In the genomic region with DNA sequence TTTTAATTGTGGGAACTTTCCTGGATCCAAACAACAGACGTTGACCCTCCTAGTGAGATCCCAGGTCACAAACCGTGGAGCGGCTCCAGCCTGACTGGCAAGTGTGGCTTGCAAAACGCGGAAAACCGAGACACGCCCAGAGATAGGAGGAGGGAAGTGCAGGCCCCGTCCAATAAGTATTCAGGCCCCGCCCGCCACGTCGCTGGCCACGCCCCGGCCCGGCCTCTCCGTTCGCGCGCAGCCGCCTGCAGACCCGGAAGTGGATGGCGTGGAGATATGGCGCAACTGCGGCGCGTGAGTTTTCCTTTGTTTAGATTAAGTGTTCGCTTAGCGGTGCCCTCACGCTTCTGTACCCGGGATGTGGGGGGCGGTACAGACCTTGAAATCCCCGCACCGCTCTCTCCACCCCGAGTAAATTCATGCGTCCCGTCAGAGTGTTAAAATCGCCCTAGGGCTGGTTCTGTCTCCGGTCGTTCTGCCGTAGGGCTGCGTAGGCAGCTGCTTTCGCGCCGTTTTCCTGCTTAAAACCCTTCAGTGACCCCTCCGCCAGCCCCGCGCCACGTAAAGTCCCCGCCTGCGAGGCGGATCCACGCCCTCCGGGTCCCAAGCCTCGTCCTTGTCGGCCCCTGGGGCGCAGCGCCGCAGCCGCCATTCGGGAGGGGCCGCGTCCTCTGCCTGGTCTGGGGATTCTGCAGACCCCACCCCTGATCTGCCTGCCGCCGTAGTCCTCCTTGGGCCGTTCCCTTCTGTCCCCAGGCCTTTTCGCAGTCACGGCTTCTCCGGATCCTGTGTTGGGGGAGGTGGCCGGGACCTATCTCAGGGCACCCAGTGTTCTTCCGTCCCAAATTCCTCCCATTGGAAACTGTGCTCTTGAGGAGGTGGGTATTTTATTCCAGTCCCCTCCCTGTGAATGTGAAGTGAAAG, we compare ENCODE assay signal across 1 cellular context.
TF ChIP-seq lines count a peak whose summit lies in the region.

A gene (plus strand): TSS at position 250 of the 924 bp plus-strand sequence. CDS start 27 bp downstream, at position 277.

TF ChIP-seq in K562, 482 proteins besides CTCF, POLR2A, EP300 and RAD21 (continued from another document and continues in another):
- TF ChIP-seq, protein P1, sequence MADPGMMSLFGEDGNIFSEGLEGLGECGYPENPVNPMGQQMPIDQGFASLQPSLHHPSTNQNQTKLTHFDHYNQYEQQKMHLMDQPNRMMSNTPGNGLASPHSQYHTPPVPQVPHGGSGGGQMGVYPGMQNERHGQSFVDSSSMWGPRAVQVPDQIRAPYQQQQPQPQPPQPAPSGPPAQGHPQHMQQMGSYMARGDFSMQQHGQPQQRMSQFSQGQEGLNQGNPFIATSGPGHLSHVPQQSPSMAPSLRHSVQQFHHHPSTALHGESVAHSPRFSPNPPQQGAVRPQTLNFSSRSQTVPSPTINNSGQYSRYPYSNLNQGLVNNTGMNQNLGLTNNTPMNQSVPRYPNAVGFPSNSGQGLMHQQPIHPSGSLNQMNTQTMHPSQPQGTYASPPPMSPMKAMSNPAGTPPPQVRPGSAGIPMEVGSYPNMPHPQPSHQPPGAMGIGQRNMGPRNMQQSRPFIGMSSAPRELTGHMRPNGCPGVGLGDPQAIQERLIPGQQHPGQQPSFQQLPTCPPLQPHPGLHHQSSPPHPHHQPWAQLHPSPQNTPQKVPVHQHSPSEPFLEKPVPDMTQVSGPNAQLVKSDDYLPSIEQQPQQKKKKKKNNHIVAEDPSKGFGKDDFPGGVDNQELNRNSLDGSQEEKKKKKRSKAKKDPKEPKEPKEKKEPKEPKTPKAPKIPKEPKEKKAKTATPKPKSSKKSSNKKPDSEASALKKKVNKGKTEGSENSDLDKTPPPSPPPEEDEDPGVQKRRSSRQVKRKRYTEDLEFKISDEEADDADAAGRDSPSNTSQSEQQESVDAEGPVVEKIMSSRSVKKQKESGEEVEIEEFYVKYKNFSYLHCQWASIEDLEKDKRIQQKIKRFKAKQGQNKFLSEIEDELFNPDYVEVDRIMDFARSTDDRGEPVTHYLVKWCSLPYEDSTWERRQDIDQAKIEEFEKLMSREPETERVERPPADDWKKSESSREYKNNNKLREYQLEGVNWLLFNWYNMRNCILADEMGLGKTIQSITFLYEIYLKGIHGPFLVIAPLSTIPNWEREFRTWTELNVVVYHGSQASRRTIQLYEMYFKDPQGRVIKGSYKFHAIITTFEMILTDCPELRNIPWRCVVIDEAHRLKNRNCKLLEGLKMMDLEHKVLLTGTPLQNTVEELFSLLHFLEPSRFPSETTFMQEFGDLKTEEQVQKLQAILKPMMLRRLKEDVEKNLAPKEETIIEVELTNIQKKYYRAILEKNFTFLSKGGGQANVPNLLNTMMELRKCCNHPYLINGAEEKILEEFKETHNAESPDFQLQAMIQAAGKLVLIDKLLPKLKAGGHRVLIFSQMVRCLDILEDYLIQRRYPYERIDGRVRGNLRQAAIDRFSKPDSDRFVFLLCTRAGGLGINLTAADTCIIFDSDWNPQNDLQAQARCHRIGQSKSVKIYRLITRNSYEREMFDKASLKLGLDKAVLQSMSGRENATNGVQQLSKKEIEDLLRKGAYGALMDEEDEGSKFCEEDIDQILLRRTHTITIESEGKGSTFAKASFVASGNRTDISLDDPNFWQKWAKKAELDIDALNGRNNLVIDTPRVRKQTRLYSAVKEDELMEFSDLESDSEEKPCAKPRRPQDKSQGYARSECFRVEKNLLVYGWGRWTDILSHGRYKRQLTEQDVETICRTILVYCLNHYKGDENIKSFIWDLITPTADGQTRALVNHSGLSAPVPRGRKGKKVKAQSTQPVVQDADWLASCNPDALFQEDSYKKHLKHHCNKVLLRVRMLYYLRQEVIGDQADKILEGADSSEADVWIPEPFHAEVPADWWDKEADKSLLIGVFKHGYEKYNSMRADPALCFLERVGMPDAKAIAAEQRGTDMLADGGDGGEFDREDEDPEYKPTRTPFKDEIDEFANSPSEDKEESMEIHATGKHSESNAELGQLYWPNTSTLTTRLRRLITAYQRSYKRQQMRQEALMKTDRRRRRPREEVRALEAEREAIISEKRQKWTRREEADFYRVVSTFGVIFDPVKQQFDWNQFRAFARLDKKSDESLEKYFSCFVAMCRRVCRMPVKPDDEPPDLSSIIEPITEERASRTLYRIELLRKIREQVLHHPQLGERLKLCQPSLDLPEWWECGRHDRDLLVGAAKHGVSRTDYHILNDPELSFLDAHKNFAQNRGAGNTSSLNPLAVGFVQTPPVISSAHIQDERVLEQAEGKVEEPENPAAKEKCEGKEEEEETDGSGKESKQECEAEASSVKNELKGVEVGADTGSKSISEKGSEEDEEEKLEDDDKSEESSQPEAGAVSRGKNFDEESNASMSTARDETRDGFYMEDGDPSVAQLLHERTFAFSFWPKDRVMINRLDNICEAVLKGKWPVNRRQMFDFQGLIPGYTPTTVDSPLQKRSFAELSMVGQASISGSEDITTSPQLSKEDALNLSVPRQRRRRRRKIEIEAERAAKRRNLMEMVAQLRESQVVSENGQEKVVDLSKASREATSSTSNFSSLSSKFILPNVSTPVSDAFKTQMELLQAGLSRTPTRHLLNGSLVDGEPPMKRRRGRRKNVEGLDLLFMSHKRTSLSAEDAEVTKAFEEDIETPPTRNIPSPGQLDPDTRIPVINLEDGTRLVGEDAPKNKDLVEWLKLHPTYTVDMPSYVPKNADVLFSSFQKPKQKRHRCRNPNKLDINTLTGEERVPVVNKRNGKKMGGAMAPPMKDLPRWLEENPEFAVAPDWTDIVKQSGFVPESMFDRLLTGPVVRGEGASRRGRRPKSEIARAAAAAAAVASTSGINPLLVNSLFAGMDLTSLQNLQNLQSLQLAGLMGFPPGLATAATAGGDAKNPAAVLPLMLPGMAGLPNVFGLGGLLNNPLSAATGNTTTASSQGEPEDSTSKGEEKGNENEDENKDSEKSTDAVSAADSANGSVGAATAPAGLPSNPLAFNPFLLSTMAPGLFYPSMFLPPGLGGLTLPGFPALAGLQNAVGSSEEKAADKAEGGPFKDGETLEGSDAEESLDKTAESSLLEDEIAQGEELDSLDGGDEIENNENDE (IDR thresholded peaks at IDR 0.05; ENCODE audit: low read depth, low read length): no peak
- TF ChIP-seq NR3C1 (CRISPR knock-in tag; IDR thresholded peaks at IDR 0.05) (0 out of 2 replicates have a peak, but pooled peaks have one; percentile 51), CEBPG (CRISPR knock-in tag; IDR thresholded peaks at IDR 0.05) (peak; percentile 95), CEBPG (tag; conservative IDR thresholded peaks at IDR 0.05 in 1 of 2, IDR thresholded peaks at IDR 0.05 in 1 of 2) (peak; percentile 93 to 96), EWSR1 (IDR thresholded peaks at IDR 0.05; ENCODE audit: borderline replicate concordance, low read depth, partially characterized antibody) (no peak), TAF1 (IDR thresholded peaks at IDR 0.05; ENCODE audit: control insufficient read depth, extremely low read depth, insufficient read depth, low read length, severe bottlenecking) (peak; percentile 80), CXXC5 (CRISPR knock-in tag; IDR thresholded peaks at IDR 0.05) (peak; percentile 82), JUN (IDR thresholded peaks at IDR 0.05; ENCODE audit: borderline replicate concordance, low read depth, low read length) (no peak; the same call in 1 of the 2 replicates), JUN (CRISPR knock-in tag; IDR thresholded peaks at IDR 0.05; ENCODE audit: borderline replicate concordance) (no peak), ZNF354B (CRISPR knock-in tag; IDR thresholded peaks at IDR 0.05) (no peak), DACH1 (IDR thresholded peaks at IDR 0.05; ENCODE audit: partially characterized antibody) (no peak), FOXJ3 (CRISPR knock-in tag; IDR thresholded peaks at IDR 0.05) (no peak), MECOM (CRISPR knock-in tag; IDR thresholded peaks at IDR 0.05) (no peak), ZNF140 (CRISPR knock-in tag; IDR thresholded peaks at IDR 0.05) (no peak), MTF1 (CRISPR knock-in tag; IDR thresholded peaks at IDR 0.05; ENCODE audit: borderline replicate concordance) (no peak), NFE2 (IDR thresholded peaks at IDR 0.05; ENCODE audit: low read depth) (no peak), TBL1XR1 (IDR thresholded peaks at IDR 0.05; ENCODE audit: low read length in 2 of 2) (0 out of 4 replicates have a peak, but pooled peaks of 1 of the 2 experiments have one; percentile 42), ZFPM2 (CRISPR knock-in tag; IDR thresholded peaks at IDR 0.05) (no peak), BRCA1 (IDR thresholded peaks at IDR 0.05) (no peak), BRCA1 (CRISPR knock-in tag; IDR thresholded peaks at IDR 0.05) (no peak), SMARCC2 (IDR thresholded peaks at IDR 0.05; ENCODE audit: low read depth) (no peak), FOXA3 (CRISPR knock-in tag; conservative IDR thresholded peaks at IDR 0.05 in 1 of 2, IDR thresholded peaks at IDR 0.05 in 1 of 2) (no peak), ZNF384 (IDR thresholded peaks at IDR 0.05; ENCODE audit: low read depth, low read length) (no peak), ZNF76 (CRISPR knock-in tag; IDR thresholded peaks at IDR 0.05; ENCODE audit: borderline replicate concordance) (no peak), ZBTB7A (IDR thresholded peaks at IDR 0.05; ENCODE audit: borderline replicate concordance, control insufficient read depth, low read depth, low read length) (peak; percentile 31; the same call in 1 of the 2 replicates), TCF7 (IDR thresholded peaks at IDR 0.05; ENCODE audit: borderline replicate concordance) (no peak), SP2 (IDR thresholded peaks at IDR 0.05; ENCODE audit: extremely low read depth, low read depth, low read length, poor library complexity, severe bottlenecking) (no peak)
- TF ChIP-seq, protein P2, sequence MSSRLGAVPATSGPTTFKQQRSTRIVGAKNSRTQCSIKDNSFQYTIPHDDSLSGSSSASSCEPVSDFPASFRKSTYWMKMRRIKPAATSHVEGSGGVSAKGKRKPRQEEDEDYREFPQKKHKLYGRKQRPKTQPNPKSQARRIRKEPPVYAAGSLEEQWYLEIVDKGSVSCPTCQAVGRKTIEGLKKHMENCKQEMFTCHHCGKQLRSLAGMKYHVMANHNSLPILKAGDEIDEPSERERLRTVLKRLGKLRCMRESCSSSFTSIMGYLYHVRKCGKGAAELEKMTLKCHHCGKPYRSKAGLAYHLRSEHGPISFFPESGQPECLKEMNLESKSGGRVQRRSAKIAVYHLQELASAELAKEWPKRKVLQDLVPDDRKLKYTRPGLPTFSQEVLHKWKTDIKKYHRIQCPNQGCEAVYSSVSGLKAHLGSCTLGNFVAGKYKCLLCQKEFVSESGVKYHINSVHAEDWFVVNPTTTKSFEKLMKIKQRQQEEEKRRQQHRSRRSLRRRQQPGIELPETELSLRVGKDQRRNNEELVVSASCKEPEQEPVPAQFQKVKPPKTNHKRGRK (tag; IDR thresholded peaks at IDR 0.05): no peak
- TF ChIP-seq, protein P3, sequence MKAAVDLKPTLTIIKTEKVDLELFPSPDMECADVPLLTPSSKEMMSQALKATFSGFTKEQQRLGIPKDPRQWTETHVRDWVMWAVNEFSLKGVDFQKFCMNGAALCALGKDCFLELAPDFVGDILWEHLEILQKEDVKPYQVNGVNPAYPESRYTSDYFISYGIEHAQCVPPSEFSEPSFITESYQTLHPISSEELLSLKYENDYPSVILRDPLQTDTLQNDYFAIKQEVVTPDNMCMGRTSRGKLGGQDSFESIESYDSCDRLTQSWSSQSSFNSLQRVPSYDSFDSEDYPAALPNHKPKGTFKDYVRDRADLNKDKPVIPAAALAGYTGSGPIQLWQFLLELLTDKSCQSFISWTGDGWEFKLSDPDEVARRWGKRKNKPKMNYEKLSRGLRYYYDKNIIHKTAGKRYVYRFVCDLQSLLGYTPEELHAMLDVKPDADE (conservative IDR thresholded peaks at IDR 0.05; ENCODE audit: control insufficient read depth, low read depth, low read length): no peak; the same call in 1 of the 2 replicates
- TF ChIP-seq, protein P4, sequence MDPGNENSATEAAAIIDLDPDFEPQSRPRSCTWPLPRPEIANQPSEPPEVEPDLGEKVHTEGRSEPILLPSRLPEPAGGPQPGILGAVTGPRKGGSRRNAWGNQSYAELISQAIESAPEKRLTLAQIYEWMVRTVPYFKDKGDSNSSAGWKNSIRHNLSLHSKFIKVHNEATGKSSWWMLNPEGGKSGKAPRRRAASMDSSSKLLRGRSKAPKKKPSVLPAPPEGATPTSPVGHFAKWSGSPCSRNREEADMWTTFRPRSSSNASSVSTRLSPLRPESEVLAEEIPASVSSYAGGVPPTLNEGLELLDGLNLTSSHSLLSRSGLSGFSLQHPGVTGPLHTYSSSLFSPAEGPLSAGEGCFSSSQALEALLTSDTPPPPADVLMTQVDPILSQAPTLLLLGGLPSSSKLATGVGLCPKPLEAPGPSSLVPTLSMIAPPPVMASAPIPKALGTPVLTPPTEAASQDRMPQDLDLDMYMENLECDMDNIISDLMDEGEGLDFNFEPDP (CRISPR knock-in tag; IDR thresholded peaks at IDR 0.05): no peak
- TF ChIP-seq, protein P5, sequence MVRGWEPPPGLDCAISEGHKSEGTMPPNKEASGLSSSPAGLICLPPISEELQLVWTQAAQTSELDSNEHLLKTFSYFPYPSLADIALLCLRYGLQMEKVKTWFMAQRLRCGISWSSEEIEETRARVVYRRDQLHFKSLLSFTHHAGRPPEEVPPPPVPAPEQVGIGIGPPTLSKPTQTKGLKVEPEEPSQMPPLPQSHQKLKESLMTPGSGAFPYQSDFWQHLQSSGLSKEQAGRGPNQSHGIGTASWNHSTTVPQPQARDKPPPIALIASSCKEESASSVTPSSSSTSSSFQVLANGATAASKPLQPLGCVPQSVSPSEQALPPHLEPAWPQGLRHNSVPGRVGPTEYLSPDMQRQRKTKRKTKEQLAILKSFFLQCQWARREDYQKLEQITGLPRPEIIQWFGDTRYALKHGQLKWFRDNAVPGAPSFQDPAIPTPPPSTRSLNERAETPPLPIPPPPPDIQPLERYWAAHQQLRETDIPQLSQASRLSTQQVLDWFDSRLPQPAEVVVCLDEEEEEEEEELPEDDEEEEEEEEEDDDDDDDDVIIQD (CRISPR knock-in tag; IDR thresholded peaks at IDR 0.05): no peak
- TF ChIP-seq, protein P6, sequence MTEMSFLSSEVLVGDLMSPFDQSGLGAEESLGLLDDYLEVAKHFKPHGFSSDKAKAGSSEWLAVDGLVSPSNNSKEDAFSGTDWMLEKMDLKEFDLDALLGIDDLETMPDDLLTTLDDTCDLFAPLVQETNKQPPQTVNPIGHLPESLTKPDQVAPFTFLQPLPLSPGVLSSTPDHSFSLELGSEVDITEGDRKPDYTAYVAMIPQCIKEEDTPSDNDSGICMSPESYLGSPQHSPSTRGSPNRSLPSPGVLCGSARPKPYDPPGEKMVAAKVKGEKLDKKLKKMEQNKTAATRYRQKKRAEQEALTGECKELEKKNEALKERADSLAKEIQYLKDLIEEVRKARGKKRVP (CRISPR knock-in tag; IDR thresholded peaks at IDR 0.05): 0 out of 2 replicates have a peak, but pooled peaks have one; percentile 23
- TF ChIP-seq, protein P7, sequence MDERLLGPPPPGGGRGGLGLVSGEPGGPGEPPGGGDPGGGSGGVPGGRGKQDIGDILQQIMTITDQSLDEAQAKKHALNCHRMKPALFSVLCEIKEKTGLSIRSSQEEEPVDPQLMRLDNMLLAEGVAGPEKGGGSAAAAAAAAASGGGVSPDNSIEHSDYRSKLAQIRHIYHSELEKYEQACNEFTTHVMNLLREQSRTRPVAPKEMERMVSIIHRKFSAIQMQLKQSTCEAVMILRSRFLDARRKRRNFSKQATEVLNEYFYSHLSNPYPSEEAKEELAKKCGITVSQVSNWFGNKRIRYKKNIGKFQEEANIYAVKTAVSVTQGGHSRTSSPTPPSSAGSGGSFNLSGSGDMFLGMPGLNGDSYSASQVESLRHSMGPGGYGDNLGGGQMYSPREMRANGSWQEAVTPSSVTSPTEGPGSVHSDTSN (CRISPR knock-in tag; IDR thresholded peaks at IDR 0.05; ENCODE audit: low read depth): no peak
- TF ChIP-seq, protein P7 (tag; conservative IDR thresholded peaks at IDR 0.05; ENCODE audit: low read depth): no peak
